In the genomic region with DNA sequence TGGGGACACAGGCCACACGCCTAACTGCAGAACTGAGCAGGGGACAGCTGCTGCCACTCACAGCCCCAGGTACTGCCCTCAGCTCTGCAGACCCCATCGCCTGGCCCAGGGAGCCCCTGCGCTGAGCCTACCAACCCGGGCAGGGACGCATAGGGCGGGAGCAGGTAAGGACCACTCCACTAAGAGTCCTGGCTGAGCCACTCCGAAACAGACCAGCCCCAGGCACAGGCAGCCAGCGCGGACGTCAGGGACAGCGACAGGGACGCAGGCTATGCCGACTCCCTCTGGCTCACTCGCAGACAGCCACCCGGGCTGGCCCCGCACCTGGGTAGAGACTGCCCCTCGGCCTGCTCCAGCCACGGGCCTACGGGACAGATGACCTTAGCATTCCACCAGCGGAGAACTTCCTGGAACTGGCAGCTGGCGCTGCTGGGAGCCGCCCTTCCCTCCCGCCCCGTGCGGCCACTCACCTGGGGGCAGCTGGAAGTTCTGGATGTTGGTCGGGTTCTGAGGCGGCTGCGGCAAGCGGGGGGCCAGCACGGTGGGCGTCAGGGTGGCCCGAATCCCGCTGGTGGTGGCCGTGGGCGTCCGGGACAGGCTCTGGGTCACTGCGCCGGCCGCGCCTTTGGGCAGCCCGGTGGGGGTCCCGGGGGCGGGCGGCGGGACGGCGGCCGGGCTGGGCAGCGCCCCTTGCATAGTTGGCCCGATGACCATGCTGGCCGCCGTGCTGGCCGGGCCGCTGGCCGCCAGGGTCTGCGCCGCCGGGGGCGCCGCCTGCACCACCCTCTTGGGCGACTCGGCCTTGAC, we compare ENCODE assay signal across 8 cellular contexts. TPM values are rescaled to one million over a fixed set of nuclear protein-coding genes. Genes with fewer than 3 reads are reported as not detected.
A peak's percentile ranks its signal among the peaks of the same experiment; 100 is the strongest.
DNase-seq lines count a peak whose midpoint lies in the region; ATAC-seq and TF ChIP-seq lines count a peak whose summit lies in the region.

No MANE protein-coding gene starts in this region.

- H3K9me3 Mint-ChIP-seq in CD8-positive, alpha-beta T cell: no peaks in the 10 kb centered on the region

- peaks cover 52% of the 10 kb centered on the region for H3K4me1 ChIP-seq in CD8-positive, alpha-beta T cell (ENCODE audit: insufficient read depth, low read length)

- ATAC-seq in CD8-positive, alpha-beta T cell: no peak
- ATAC-seq in esophagus mucosa (peak; percentile 30), HG02763 (IDR thresholded peaks at IDR 0.05; ENCODE audit: unreplicated experiment) (no peak), GM19467 (IDR thresholded peaks at IDR 0.05; ENCODE audit: unreplicated experiment) (no peak), HG03025 (IDR thresholded peaks at IDR 0.05; ENCODE audit: low FRiP score, unreplicated experiment) (no peak)

- peak overlapping the region; percentile 52 for H3K9ac ChIP-seq in neural cell (ENCODE audit: low read length)

- no peaks in the 10 kb centered on the region for H3F3A ChIP-seq in neural cell (ENCODE audit: insufficient read depth, low read length, poor library complexity, severe bottlenecking)

- peak overlapping the region; percentile 68 for H3K4me2 ChIP-seq in neural cell (ENCODE audit: low read length)

- H3K27ac Mint-ChIP-seq in CD8-positive, alpha-beta T cell: no peak overlapping the region

- intact Hi-C loops in CD8-positive, alpha-beta T cell (cut with DNase I, micrococcal nuclease): loop anchor here (5.0 kb wide), 2 partner anchors 37 to 52 kb away; no protein-coding TSS in a partner anchor

- H3K27ac ChIP-seq in CD8-positive, alpha-beta T cell (ENCODE audit: low read depth, low read length): no peak overlapping the region
- no peak overlapping the region for H3K27ac ChIP-seq in neural cell (ENCODE audit: low read length)

- H2AFZ ChIP-seq in neural cell (ENCODE audit: low read depth, low read length): no peak overlapping the region

- no peaks in the 10 kb centered on the region for H3K36me3 ChIP-seq in CD8-positive, alpha-beta T cell (ENCODE audit: insufficient read depth, low read length)
- no peaks in the 10 kb centered on the region for H3K36me3 ChIP-seq in neural cell (ENCODE audit: insufficient read depth, low read length)

- peaks cover 5% of the 10 kb centered on the region for H3K36me3 Mint-ChIP-seq in CD8-positive, alpha-beta T cell

- H3K4me3 Mint-ChIP-seq in CD8-positive, alpha-beta T cell: peak overlapping the region; percentile 84

- H3K79me2 ChIP-seq in neural cell (replicated peaks; ENCODE audit: insufficient read depth, low read length): peaks cover 52% of the 10 kb centered on the region

- DNase-seq in CD8-positive, alpha-beta T cell: no peak
- DNase-seq in RPMI7951 (ENCODE audit: low read depth): peak; percentile 29
- DNase-seq in NCI-H345 treated with DMSO at 0.1 percent for 48 hours (lab: John Stamatoyannopoulos, UW; ENCODE audit: unreplicated experiment): no peak

- CTCF ChIA-PET in CD8-positive, alpha-beta T cell (lab: Charles Lee): interaction anchor here (0.9 to 1.4 kb wide), 5 partner anchors 53 to 79 kb away, joined by 3 to 5 read pairs (median 3); a partner anchor contains a TSS

- TF ChIP-seq RAD21 in neural cell (conservative IDR thresholded peaks at IDR 0.05): no peak

- no peaks in the 10 kb centered on the region for H3K9me2 ChIP-seq in neural cell (ENCODE audit: insufficient read depth, low read length)

- no peak overlapping the region for H3K4me3 ChIP-seq in CD8-positive, alpha-beta T cell (ENCODE audit: low read depth, low read length)
- peak overlapping the region; percentile 69 for H3K4me3 ChIP-seq in neural cell (ENCODE audit: low read length)

- no peak for TF ChIP-seq EP300 in neural cell (conservative IDR thresholded peaks at IDR 0.05; ENCODE audit: poor library complexity, severe bottlenecking)

- TF ChIP-seq CTCF in CD8-positive, alpha-beta T cell (IDR thresholded peaks at IDR 0.05): no peak
- no peak for TF ChIP-seq CTCF in neural cell (IDR thresholded peaks at IDR 0.05; ENCODE audit: poor library complexity, severe bottlenecking)

- H3K4me1 Mint-ChIP-seq in CD8-positive, alpha-beta T cell (ENCODE audit: low read depth): peaks cover 67% of the 10 kb centered on the region

- no peaks in the 10 kb centered on the region for H3K9me3 ChIP-seq in CD8-positive, alpha-beta T cell (ENCODE audit: low read length)
- H3K9me3 ChIP-seq in neural cell (ENCODE audit: low read length): no peaks in the 10 kb centered on the region

- no peaks in the 10 kb centered on the region for H3K27me3 ChIP-seq in CD8-positive, alpha-beta T cell (ENCODE audit: insufficient read depth, low read length)
- no peaks in the 10 kb centered on the region for H3K27me3 ChIP-seq in neural cell (ENCODE audit: insufficient read depth, low read depth, low read length)

- no peaks in the 10 kb centered on the region for H3K27me3 Mint-ChIP-seq in CD8-positive, alpha-beta T cell (ENCODE audit: low read depth)

- peaks cover 22% of the 10 kb centered on the region for H4K20me1 ChIP-seq in neural cell (ENCODE audit: insufficient read depth)

- POLR2A ChIA-PET in CD8-positive, alpha-beta T cell (lab: Charles Lee): no interaction called here

TF ChIP-seq in neural cell, 6 proteins besides CTCF, POLR2A, EP300 and RAD21:
- TF ChIP-seq SMC3 (conservative IDR thresholded peaks at IDR 0.05; ENCODE audit: poor library complexity): no peak
- TF ChIP-seq MXI1 (conservative IDR thresholded peaks at IDR 0.05; ENCODE audit: poor library complexity, severe bottlenecking): no peak
- TF ChIP-seq TAF1 (IDR thresholded peaks at IDR 0.05; ENCODE audit: low read depth): no peak

RNA-seq across cellular contexts. Expression of a gene that starts 1.5 kb away (rescaled TPM):
- total RNA-seq in CD8-positive, alpha-beta T cell: 10 to 100 TPM in 1 of 2 experiments, 1 to 10 TPM in 1; 9.8 to 14.1 TPM
- total RNA-seq in RPMI7951 (2014; rRNA removed; shearing (Covaris generic)): 6.5 and 6.6 TPM in 2 replicates
- 7.7 TPM for total RNA-seq in esophagus mucosa
- polyA plus RNA-seq in neural cell: 10.2 and 26.4 TPM in 2 replicates
- 16.6 and 17.3 TPM in 2 replicates for polyA minus RNA-seq in neural cell

RNA-seq across cellular contexts. Expression of a gene that starts 58.1 kb away (rescaled TPM):
- total RNA-seq in CD8-positive, alpha-beta T cell: 10 to 100 TPM; 58.2 to 64.6 TPM
- 39.4 and 39.9 TPM in 2 replicates for total RNA-seq in RPMI7951 (2014; rRNA removed; shearing (Covaris generic))
- total RNA-seq in esophagus mucosa: 28.7 TPM
- polyA plus RNA-seq in neural cell: 207 and 213 TPM in 2 replicates
- polyA minus RNA-seq in neural cell: 130 and 131 TPM in 2 replicates
